8 cellular contexts compared by ENCODE assay signal in the genomic region with DNA sequence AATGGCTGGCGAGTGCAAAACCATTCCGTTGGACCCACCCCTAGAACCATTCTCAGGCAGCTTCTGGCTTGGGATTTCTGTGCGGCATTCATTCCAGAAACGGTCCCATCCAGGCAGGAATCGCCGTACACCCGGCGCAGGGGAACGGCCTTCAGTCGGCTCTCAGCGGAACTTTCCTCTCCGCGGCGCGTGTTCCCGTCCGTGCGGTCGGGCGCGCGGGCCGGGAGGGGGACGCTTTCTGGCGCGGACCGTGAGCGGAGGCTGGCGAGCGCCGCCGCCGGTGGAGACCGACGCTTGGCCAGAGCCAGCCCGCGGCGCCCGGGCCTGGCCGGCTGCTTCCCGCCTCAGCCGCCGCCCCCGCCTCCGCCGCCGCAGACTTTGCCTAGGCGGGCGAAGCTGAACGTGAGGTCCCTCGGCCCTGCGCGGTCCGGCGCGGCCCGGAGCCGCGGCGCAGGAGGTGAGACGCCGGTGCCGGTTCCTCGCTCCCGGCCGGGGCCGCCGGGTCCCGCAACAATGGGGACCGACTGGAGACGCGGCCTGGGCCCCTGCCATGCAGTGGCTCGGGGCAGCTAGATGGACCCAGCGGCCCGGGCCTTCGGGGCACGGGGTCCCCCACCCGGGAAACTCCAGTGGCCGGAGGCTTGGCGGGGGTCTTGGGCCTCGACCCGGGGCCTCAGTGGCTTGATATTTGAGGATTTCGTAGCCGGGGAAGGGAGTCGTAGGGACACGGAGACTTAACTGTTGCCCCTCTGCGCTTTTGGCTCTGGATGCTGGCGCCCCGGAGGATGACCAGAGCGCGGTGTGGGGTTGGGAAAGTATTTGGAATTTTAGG. TPM values are rescaled to one million over a fixed set of nuclear protein-coding genes. Genes with fewer than 3 reads are reported as not detected.
DNase-seq lines count a peak whose midpoint lies in the region; ATAC-seq, FAIRE-seq and TF ChIP-seq lines count a peak whose summit lies in the region.

Gene RAD54L2 (plus strand): TSS at position 261 of the 832 bp plus-strand sequence. CDS start 51,702 bp downstream, outside the sequence.

- H3K4me3 ChIP-seq in KMS-11 (IDR thresholded peaks at IDR 0.05; ENCODE audit: insufficient read depth, low read depth, low read length), result peak within 1 kb of the TSS; percentile 63
- H3K4me3 ChIP-seq in SJCRH30, result peak within 1 kb of the TSS; percentile 92
- peak within 1 kb of the TSS; percentile 69 to 78 for H3K4me3 ChIP-seq in neutrophil (ENCODE audit: low read depth in 1 of 2, low read length in 1 of 2)

- peak; percentile 81 for DNase-seq in EH (ENCODE audit: low read depth)
- DNase-seq in SJCRH30, result peak; percentile 81 to 87
- peak; percentile 82 for DNase-seq in activated naive CD4-positive, alpha-beta T cell treated with Interleukin-2 at 50 U/mL for 16 hours
- peak; percentile 87 to 89 for DNase-seq in frontal cortex (ENCODE audit: low spot score in 2 of 2)

- no peak for FAIRE-seq in frontal cortex (lab: Jason Lieb, UNC)

- H3K9me3 ChIP-seq in SJCRH30 (replicated peaks), result no peaks in the 10 kb centered on the region
- H3K9me3 ChIP-seq in neutrophil, result no peaks in the 10 kb centered on the region

- peak within 1 kb of the TSS; percentile 80 for H3K9ac ChIP-seq in KMS-11

- no peaks in the 10 kb centered on the region for H3K36me3 ChIP-seq in KMS-11 (ENCODE audit: insufficient read depth)
- no peaks in the 10 kb centered on the region for H3K36me3 ChIP-seq in SJCRH30
- peaks cover 6% of the 10 kb centered on the region for H3K36me3 ChIP-seq in neutrophil

- H3K27ac ChIP-seq in KMS-11 (peak within 1 kb of the TSS; percentile 38), SJCRH30 (peak within 1 kb of the TSS; percentile 53), neutrophil (peak within 1 kb of the TSS; percentile 62)

- H3K4me1 ChIP-seq in KMS-11 (ENCODE audit: low read depth, poor library complexity, severe bottlenecking) (peaks cover 9% of the 10 kb centered on the region), SJCRH30 (peaks cover 9% of the 10 kb centered on the region; the same call in 1 of the 2 replicates), neutrophil (ENCODE audit: control insufficient read depth in 1 of 2, insufficient read depth in 1 of 2, low read depth in 1 of 2, low read length in 1 of 2) (peaks cover 14 to 15% of the 10 kb centered on the region in 2 experiments)

- peak; percentile 81 for ATAC-seq in GM21576 (IDR thresholded peaks at IDR 0.05; ENCODE audit: unreplicated experiment)

- H4K20me1 ChIP-seq in KMS-11 (ENCODE audit: insufficient read depth), result no peaks in the 10 kb centered on the region

- H2AFZ ChIP-seq in KMS-11 (ENCODE audit: low read depth), result peak within 1 kb of the TSS; percentile 72

- TF ChIP-seq CTCF in KMS-11 (conservative IDR thresholded peaks at IDR 0.05; ENCODE audit: low read depth, low read length), result no peak
- no peak for TF ChIP-seq CTCF in neutrophil (IDR thresholded peaks at IDR 0.05)
- no peak for TF ChIP-seq CTCF in subcutaneous adipose tissue (IDR thresholded peaks at IDR 0.05; ENCODE audit: low read depth)

- H3K4me2 ChIP-seq in KMS-11, result peak within 1 kb of the TSS; percentile 71

- H3K27me3 ChIP-seq in KMS-11 (ENCODE audit: insufficient read depth, low read depth) (no peaks in the 10 kb centered on the region), SJCRH30 (no peaks in the 10 kb centered on the region), neutrophil (no peaks in the 10 kb centered on the region)

- H3K79me2 ChIP-seq in KMS-11 (ENCODE audit: insufficient read depth, low read depth), result peaks cover 15% of the 10 kb centered on the region; the same call in 1 of the 2 replicates

RNA-seq across cellular contexts. Expression of gene RAD54L2, which starts in this region (rescaled TPM):
- 25.6 and 29.5 TPM in 2 replicates for total RNA-seq in SJCRH30 (2014; rRNA removed; shearing (Covaris generic))
- 23.2 TPM for total RNA-seq in frontal cortex
- 10 to 100 TPM; 17.6 to 41.8 (median 18.3) TPM for total RNA-seq in subcutaneous adipose tissue

Comparison
In these comparisons a context has a peak if more than half of its experiments do, and no peak if none do; other contexts are left out.
1. Peak in every context shown above with its lines: DNase-seq, ATAC-seq, H3K4me3 ChIP-seq and H3K27ac ChIP-seq.